ENCODE assay signal across 8 cellular contexts in the genomic region with DNA sequence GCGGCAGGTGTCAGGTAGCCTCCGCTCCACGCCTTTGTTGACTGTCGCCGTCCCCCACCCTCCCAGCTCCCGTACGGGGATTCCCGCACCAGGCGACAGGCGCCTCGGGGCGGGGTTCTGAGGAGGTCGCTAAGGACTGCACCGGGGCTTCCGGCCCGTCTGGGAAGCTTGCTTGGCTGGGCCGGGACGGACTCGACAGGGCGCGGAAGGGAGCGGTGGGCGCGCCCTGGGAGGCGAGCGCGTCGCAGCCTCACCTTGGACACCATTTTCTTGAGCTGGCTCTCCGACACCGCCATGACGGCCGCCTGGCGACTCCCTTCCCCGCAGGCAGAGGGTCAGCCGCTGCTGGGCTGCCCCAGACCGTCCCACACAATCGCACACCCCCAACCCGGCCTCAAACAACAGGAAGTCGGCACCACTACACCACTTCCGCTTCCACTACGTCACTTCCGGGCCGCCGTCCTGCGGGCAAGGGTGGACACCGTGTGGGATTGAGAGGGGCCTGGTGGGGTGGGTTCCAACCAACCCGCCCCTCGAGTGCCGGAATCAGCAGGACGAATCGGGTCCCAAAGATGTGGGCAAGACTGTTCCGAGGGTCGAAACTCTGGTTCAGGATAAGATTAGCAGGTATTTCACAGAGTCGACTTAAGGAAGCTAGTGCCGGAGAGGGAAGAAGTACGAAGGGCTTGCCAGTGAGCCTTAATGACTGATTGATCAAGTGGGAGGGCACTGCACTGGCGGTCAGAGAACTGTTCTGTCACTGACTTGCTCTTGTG. TPM values are rescaled to one million over a fixed set of nuclear protein-coding genes. Genes with fewer than 3 reads are reported as not detected.
DNase-seq lines count a peak whose midpoint lies in the region; ATAC-seq and TF ChIP-seq lines count a peak whose summit lies in the region.

A gene with protein sequence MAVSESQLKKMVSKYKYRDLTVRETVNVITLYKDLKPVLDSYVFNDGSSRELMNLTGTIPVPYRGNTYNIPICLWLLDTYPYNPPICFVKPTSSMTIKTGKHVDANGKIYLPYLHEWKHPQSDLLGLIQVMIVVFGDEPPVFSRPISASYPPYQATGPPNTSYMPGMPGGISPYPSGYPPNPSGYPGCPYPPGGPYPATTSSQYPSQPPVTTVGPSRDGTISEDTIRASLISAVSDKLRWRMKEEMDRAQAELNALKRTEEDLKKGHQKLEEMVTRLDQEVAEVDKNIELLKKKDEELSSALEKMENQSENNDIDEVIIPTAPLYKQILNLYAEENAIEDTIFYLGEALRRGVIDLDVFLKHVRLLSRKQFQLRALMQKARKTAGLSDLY (minus strand): TSS at position 422 of the 776 bp plus-strand sequence. CDS start 126 bp downstream, at position 296.

- peak; percentile 91 for ATAC-seq in RWPE2 (ENCODE audit: low read depth)
- ATAC-seq in naive thymus-derived CD8-positive, alpha-beta T cell: peak; percentile 85 to 86
- ATAC-seq in stimulated activated naive B cell treated with anti-CD40 and anti-IgM and Interleukin-4, amounts not matched to agents 10 μg/mL and 1 μg/mL and 100 μg/mL, for 72 hours (replicated peaks): peak; percentile 94 to 98

- peak within 1 kb of the TSS; percentile 95 for H3K4me2 ChIP-seq in Loucy (ENCODE audit: low read depth, low read length, poor library complexity, severe bottlenecking)

- intact Hi-C loops in activated T-helper 2 cell treated with anti-CD3 and anti-CD28 coated beads, Interferon-gamma antibody, Interleukin-2, Interleukin-4, amounts not matched to agents 10 μg/mL and 5 μg/mL and 100 μg/mL, durations not matched to agents 14 hours and 24 hours and 36 hours (cut with micrococcal nuclease): loop anchor here (1.0 to 10.0 kb wide), 11 partner anchors 62 to 512 kb away; a partner anchor contains a TSS

- H3K27me3 ChIP-seq in H7 (ENCODE audit: control insufficient read depth, insufficient read depth, low read length) (no peaks in the 10 kb centered on the region), Loucy (ENCODE audit: insufficient read depth, low read length, poor library complexity, severe bottlenecking) (no peaks in the 10 kb centered on the region), RWPE2 (ENCODE audit: insufficient read depth, poor library complexity, severe bottlenecking) (no peaks in the 10 kb centered on the region)

- TF ChIP-seq CTCF in Loucy (conservative IDR thresholded peaks at IDR 0.05; ENCODE audit: low read length) (no peak), RWPE2 (IDR thresholded peaks at IDR 0.05; ENCODE audit: poor library complexity, severe bottlenecking) (no peak), fibroblast of mammary gland (conservative IDR thresholded peaks at IDR 0.05; ENCODE audit: control insufficient read depth, insufficient read depth, low read depth, low read length) (no peak)

- peaks cover 26% of the 10 kb centered on the region for H3K36me3 Mint-ChIP-seq in activated T-helper 2 cell treated with anti-CD3 and anti-CD28 coated beads, Interferon-gamma antibody, Interleukin-2, Interleukin-4, amounts not matched to agents 10 μg/mL and 5 μg/mL and 100 μg/mL, durations not matched to agents 14 hours and 24 hours and 36 hours (ENCODE audit: low read depth)
- peaks cover 5 to 23% (median 6%) of the 10 kb centered on the region in 3 donors for H3K36me3 Mint-ChIP-seq in naive thymus-derived CD8-positive, alpha-beta T cell
- peaks cover 17 to 32% of the 10 kb centered on the region in 2 donors for H3K36me3 Mint-ChIP-seq in stimulated activated naive B cell treated with anti-CD40 and anti-IgM and Interleukin-4, amounts not matched to agents 10 μg/mL and 1 μg/mL and 100 μg/mL, for 72 hours

- H3F3A ChIP-seq in Loucy (ENCODE audit: low read depth): peaks cover 7% of the 10 kb centered on the region; the same call in 1 of the 2 replicates

- H3K9me3 ChIP-seq in Loucy (ENCODE audit: insufficient read depth, low read depth, low read length) (no peaks in the 10 kb centered on the region), RWPE2 (ENCODE audit: severe bottlenecking) (no peaks in the 10 kb centered on the region)

- H3K4me1 ChIP-seq in Loucy (ENCODE audit: insufficient read depth, low read length, poor library complexity, severe bottlenecking): peaks cover 28% of the 10 kb centered on the region
- peaks cover 18% of the 10 kb centered on the region for H3K4me1 ChIP-seq in RWPE2 (ENCODE audit: insufficient read depth, poor library complexity, severe bottlenecking)

- H3K27me3 Mint-ChIP-seq in activated T-helper 2 cell treated with anti-CD3 and anti-CD28 coated beads, Interferon-gamma antibody, Interleukin-2, Interleukin-4, amounts not matched to agents 10 μg/mL and 5 μg/mL and 100 μg/mL, durations not matched to agents 14 hours and 24 hours and 36 hours (ENCODE audit: low read depth): no peaks in the 10 kb centered on the region
- peaks cover 0 to 3% (median 0%) of the 10 kb centered on the region in 5 donors for H3K27me3 Mint-ChIP-seq in naive thymus-derived CD8-positive, alpha-beta T cell
- no peaks in the 10 kb centered on the region for H3K27me3 Mint-ChIP-seq in stimulated activated naive B cell treated with anti-CD40 and anti-IgM and Interleukin-4, amounts not matched to agents 10 μg/mL and 1 μg/mL and 100 μg/mL, for 72 hours

- no peaks in the 10 kb centered on the region for H3K9me3 Mint-ChIP-seq in activated T-helper 2 cell treated with anti-CD3 and anti-CD28 coated beads, Interferon-gamma antibody, Interleukin-2, Interleukin-4, amounts not matched to agents 10 μg/mL and 5 μg/mL and 100 μg/mL, durations not matched to agents 14 hours and 24 hours and 36 hours
- H3K9me3 Mint-ChIP-seq in naive thymus-derived CD8-positive, alpha-beta T cell: peaks cover 0 to 3% (median 0%) of the 10 kb centered on the region in 9 donors
- no peaks in the 10 kb centered on the region for H3K9me3 Mint-ChIP-seq in stimulated activated naive B cell treated with anti-CD40 and anti-IgM and Interleukin-4, amounts not matched to agents 10 μg/mL and 1 μg/mL and 100 μg/mL, for 72 hours

- H2AFZ ChIP-seq in Loucy (ENCODE audit: low read length): peak within 1 kb of the TSS; percentile 84

- no peaks in the 10 kb centered on the region for H3K9me2 ChIP-seq in Loucy (replicated peaks; ENCODE audit: low read depth, low read length)

- H3K4me3 Mint-ChIP-seq in activated T-helper 2 cell treated with anti-CD3 and anti-CD28 coated beads, Interferon-gamma antibody, Interleukin-2, Interleukin-4, amounts not matched to agents 10 μg/mL and 5 μg/mL and 100 μg/mL, durations not matched to agents 14 hours and 24 hours and 36 hours (ENCODE audit: low read depth): peak within 1 kb of the TSS; percentile 97
- H3K4me3 Mint-ChIP-seq in naive thymus-derived CD8-positive, alpha-beta T cell: peak within 1 kb of the TSS; percentile 98 to 100 (median 99)
- peak within 1 kb of the TSS; percentile 94 to 98 for H3K4me3 Mint-ChIP-seq in stimulated activated naive B cell treated with anti-CD40 and anti-IgM and Interleukin-4, amounts not matched to agents 10 μg/mL and 1 μg/mL and 100 μg/mL, for 72 hours

- peaks cover 6% of the 10 kb centered on the region for H4K20me1 ChIP-seq in Loucy (ENCODE audit: insufficient read depth, low read length, poor library complexity, severe bottlenecking)

- H3K9ac ChIP-seq in Loucy (ENCODE audit: low read depth, low read length, poor library complexity, severe bottlenecking): peak within 1 kb of the TSS; percentile 84

- H3K4me3 ChIP-seq in H7 (ENCODE audit: insufficient read depth, low read depth, low read length) (peak within 1 kb of the TSS; percentile 92), Loucy (ENCODE audit: low read length, poor library complexity, severe bottlenecking) (peak within 1 kb of the TSS; percentile 90), RWPE2 (ENCODE audit: severe bottlenecking) (peak within 1 kb of the TSS; percentile 72), fibroblast of mammary gland (ENCODE audit: control insufficient read depth, low read depth, low read length) (peak within 1 kb of the TSS; percentile 97)

- H3K27ac ChIP-seq in RWPE2 (ENCODE audit: poor library complexity, severe bottlenecking): peak within 1 kb of the TSS; percentile 80

- peaks cover 30% of the 10 kb centered on the region for H3K4me1 Mint-ChIP-seq in activated T-helper 2 cell treated with anti-CD3 and anti-CD28 coated beads, Interferon-gamma antibody, Interleukin-2, Interleukin-4, amounts not matched to agents 10 μg/mL and 5 μg/mL and 100 μg/mL, durations not matched to agents 14 hours and 24 hours and 36 hours (ENCODE audit: low read depth)
- H3K4me1 Mint-ChIP-seq in naive thymus-derived CD8-positive, alpha-beta T cell: peaks cover 27 to 62% (median 54%) of the 10 kb centered on the region in 4 donors
- peaks cover 13 to 36% of the 10 kb centered on the region in 2 donors for H3K4me1 Mint-ChIP-seq in stimulated activated naive B cell treated with anti-CD40 and anti-IgM and Interleukin-4, amounts not matched to agents 10 μg/mL and 1 μg/mL and 100 μg/mL, for 72 hours

- peak; percentile 92 for DNase-seq in ELR (ENCODE audit: low read depth)
- peak; percentile 91 for DNase-seq in H7
- peak; percentile 91 for DNase-seq in RWPE2 (ENCODE audit: low spot score)
- peak; percentile 90 for DNase-seq in activated T-helper 2 cell treated with anti-CD3 and anti-CD28 coated beads, Interferon-gamma antibody, Interleukin-2, Interleukin-4, amounts not matched to agents 10 μg/mL and 5 μg/mL and 100 μg/mL, durations not matched to agents 14 hours and 24 hours and 36 hours (ENCODE audit: low spot score)
- DNase-seq in fibroblast of mammary gland (ENCODE audit: low read depth): peak; percentile 91
- DNase-seq in naive thymus-derived CD8-positive, alpha-beta T cell: peak; percentile 83 to 99 (median 90)
- DNase-seq in stimulated activated naive B cell treated with anti-CD40 and anti-IgM and Interleukin-4, amounts not matched to agents 10 μg/mL and 1 μg/mL and 100 μg/mL, for 72 hours: peak; percentile 91

- peak within 1 kb of the TSS; percentile 98 for H3K27ac Mint-ChIP-seq in activated T-helper 2 cell treated with anti-CD3 and anti-CD28 coated beads, Interferon-gamma antibody, Interleukin-2, Interleukin-4, amounts not matched to agents 10 μg/mL and 5 μg/mL and 100 μg/mL, durations not matched to agents 14 hours and 24 hours and 36 hours
- peak within 1 kb of the TSS; percentile 100 for H3K27ac Mint-ChIP-seq in naive thymus-derived CD8-positive, alpha-beta T cell
- peak within 1 kb of the TSS; percentile 99 for H3K27ac Mint-ChIP-seq in stimulated activated naive B cell treated with anti-CD40 and anti-IgM and Interleukin-4, amounts not matched to agents 10 μg/mL and 1 μg/mL and 100 μg/mL, for 72 hours

- H3K36me3 ChIP-seq in H7 (replicated peaks; ENCODE audit: control insufficient read depth, insufficient read depth, low read length) (peaks cover 2% of the 10 kb centered on the region; the same call in 1 of the 2 replicates), Loucy (ENCODE audit: insufficient read depth, low read length) (no peaks in the 10 kb centered on the region), RWPE2 (ENCODE audit: low read depth) (peaks cover 40% of the 10 kb centered on the region)

- H3K79me2 ChIP-seq in Loucy (ENCODE audit: insufficient read depth, low read length): peaks cover 49% of the 10 kb centered on the region

- POLR2A ChIA-PET in naive thymus-derived CD8-positive, alpha-beta T cell (lab: Charles Lee): interaction anchor here (0.6 to 2.7 kb wide), 19 partner anchors 9 to 514 kb away, joined by 3 to 35 read pairs (median 5); a partner anchor contains a TSS

RNA-seq across cellular contexts. Expression of the gene that starts here (rescaled TPM):
- 53.0 and 72.3 TPM in 2 replicates for total RNA-seq in H7 (2014; rRNA removed; shearing (Covaris generic))
- 49.5 and 53.3 TPM in 2 replicates for total RNA-seq in activated T-helper 2 cell treated with anti-CD3 and anti-CD28 coated beads, Interferon-gamma antibody, Interleukin-2, Interleukin-4, amounts not matched to agents 10 μg/mL and 5 μg/mL and 100 μg/mL, durations not matched to agents 14 hours and 24 hours and 36 hours
- 10 to 100 TPM; 42.5 to 45.7 TPM for total RNA-seq in naive thymus-derived CD8-positive, alpha-beta T cell
- polyA plus RNA-seq in naive thymus-derived CD8-positive, alpha-beta T cell: 10 to 100 TPM; 31.8 to 58.7 (median 35.8) TPM

Comparison
In these comparisons a context has a peak if more than half of its experiments do, and no peak if none do; other contexts are left out.
1. Peak in every context shown above with its lines: DNase-seq, ATAC-seq, H3K4me3 ChIP-seq and H3K27ac ChIP-seq.